ENCODE assay signal across 18 cellular contexts in the genomic region with DNA sequence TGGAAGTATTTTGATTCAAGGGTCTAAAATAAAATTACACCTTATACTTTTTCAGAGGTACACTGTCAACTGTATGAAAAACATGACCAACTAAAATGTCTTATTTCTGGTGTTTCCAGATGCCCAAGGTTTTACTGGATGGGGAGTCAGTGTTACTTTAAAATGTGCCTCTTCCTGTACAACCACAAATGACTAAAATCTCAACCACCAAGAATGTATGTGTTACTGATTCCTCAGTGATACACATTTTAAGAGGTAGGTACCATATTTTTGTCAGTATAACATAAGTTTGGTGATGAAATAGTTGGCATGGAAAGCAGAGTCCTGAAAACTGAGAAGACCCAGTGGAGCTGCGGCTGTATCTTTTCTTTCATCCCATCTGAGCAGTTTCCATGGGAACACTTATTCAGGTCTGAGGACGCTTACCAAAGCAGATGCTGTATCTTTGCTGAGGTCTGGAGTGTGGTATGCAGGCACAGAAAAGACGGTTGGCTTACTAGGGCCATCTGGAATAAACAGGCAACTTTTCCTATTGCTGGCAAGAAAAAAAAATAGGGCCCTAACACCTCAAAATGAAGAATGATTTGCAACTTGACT. TPM values are rescaled to one million over a fixed set of nuclear protein-coding genes. Genes with fewer than 3 reads are reported as not detected.
DNase-seq lines count a peak whose midpoint lies in the region; ATAC-seq and TF ChIP-seq lines count a peak whose summit lies in the region.
"Had no signal": no experiment of that assay in that cellular context is flagged by ENCODE, and none has a peak within 500 bp of the region (broad histone marks: within the 10 kb centered on the region; RNA-seq: fewer than 3 reads in every experiment).

No MANE protein-coding gene starts in this region.

- CTCF ChIA-PET in activated CD8-positive, alpha-beta T cell treated with anti-CD3 and anti-CD28 coated beads for 36 hours (lab: Charles Lee), result interaction anchor here (0.5 to 12.1 kb wide), 3 partner anchors 7 to 78 kb away, joined by 3 to 283 read pairs (median 5); no protein-coding TSS in a partner anchor

- intact Hi-C loops in activated CD8-positive, alpha-beta T cell treated with anti-CD3 and anti-CD28 coated beads for 36 hours (cut with micrococcal nuclease), result no loop called here

- H3K36me3 Mint-ChIP-seq in activated CD8-positive, alpha-beta T cell treated with anti-CD3 and anti-CD28 coated beads for 36 hours (ENCODE audit: low read depth), result no peaks in the 10 kb centered on the region
- H3K36me3 Mint-ChIP-seq in immature natural killer cell, result no peaks in the 10 kb centered on the region
- H3K36me3 Mint-ChIP-seq: stimulated activated memory B cell treated with anti-CD40 and anti-IgM and Interleukin-4, amounts not matched to agents 10 μg/mL and 1 μg/mL and 100 μg/mL, for 72 hours had no signal

- no peaks in the 10 kb centered on the region for H3K9me3 Mint-ChIP-seq in activated CD8-positive, alpha-beta T cell treated with anti-CD3 and anti-CD28 coated beads for 36 hours
- peaks cover 0 to 2% (median 0%) of the 10 kb centered on the region in 6 donors for H3K9me3 Mint-ChIP-seq in immature natural killer cell
- H3K9me3 Mint-ChIP-seq: GM23338; naive thymus-derived CD4-positive, alpha-beta T cell; stimulated activated memory B cell treated with anti-CD40 and anti-IgM and Interleukin-4, amounts not matched to agents 10 μg/mL and 1 μg/mL and 100 μg/mL, for 72 hours; type B pancreatic cell had no signal

- TF ChIP-seq CTCF in activated CD8-positive, alpha-beta T cell treated with anti-CD3 and anti-CD28 coated beads for 36 hours (IDR thresholded peaks at IDR 0.05), result no peak

- DNase-seq in DMS79 treated with DMSO at 0.1 percent for 48 hours (lab: John Stamatoyannopoulos, UW) (peak; percentile 75), immature natural killer cell (peak in 2 of 3 donors; percentile 15 to 17), glomerular visceral epithelial cell (ENCODE audit: extremely low spot score) (no peak)
- DNase-seq in activated CD8-positive, alpha-beta T cell treated with anti-CD3 and anti-CD28 coated beads for 36 hours, result no peak
- DNase-seq: body of pancreas; DMS53; lower lobe of right lung; naive thymus-derived CD4-positive, alpha-beta T cell; NCI-H1930; Peyer's patch; spleen had no signal

- H3K4me3 Mint-ChIP-seq in activated CD8-positive, alpha-beta T cell treated with anti-CD3 and anti-CD28 coated beads for 36 hours, result no peak overlapping the region
- H3K4me3 Mint-ChIP-seq in immature natural killer cell, result peak overlapping the region; percentile 7 to 58 (median 37)
- H3K4me3 Mint-ChIP-seq: GM23338; stimulated activated memory B cell treated with anti-CD40 and anti-IgM and Interleukin-4, amounts not matched to agents 10 μg/mL and 1 μg/mL and 100 μg/mL, for 72 hours; type B pancreatic cell had no signal

- ATAC-seq in GM19452 (IDR thresholded peaks at IDR 0.05; ENCODE audit: unreplicated experiment) (peak; percentile 41), HG03432 (IDR thresholded peaks at IDR 0.05; ENCODE audit: unreplicated experiment) (no peak), HG02642 (IDR thresholded peaks at IDR 0.05; ENCODE audit: poor library complexity, unreplicated experiment) (no peak)
- ATAC-seq in activated CD8-positive, alpha-beta T cell treated with anti-CD3 and anti-CD28 coated beads for 36 hours, result peak; percentile 70
- ATAC-seq: body of pancreas; naive thymus-derived CD4-positive, alpha-beta T cell; stimulated activated memory B cell treated with anti-CD40 and anti-IgM and Interleukin-4, amounts not matched to agents 10 μg/mL and 1 μg/mL and 100 μg/mL, for 72 hours had no signal

- H3K4me1 Mint-ChIP-seq in activated CD8-positive, alpha-beta T cell treated with anti-CD3 and anti-CD28 coated beads for 36 hours (ENCODE audit: low read depth), result peaks cover 31% of the 10 kb centered on the region
- H3K4me1 Mint-ChIP-seq in immature natural killer cell, result peaks cover 32 to 38% of the 10 kb centered on the region in 2 donors

- POLR2A ChIA-PET in activated CD8-positive, alpha-beta T cell treated with anti-CD3 and anti-CD28 coated beads for 36 hours (lab: Charles Lee), result no interaction called here

- no peak overlapping the region for H3K27ac Mint-ChIP-seq in activated CD8-positive, alpha-beta T cell treated with anti-CD3 and anti-CD28 coated beads for 36 hours
- H3K27ac Mint-ChIP-seq in immature natural killer cell, result peak overlapping the region in 4 of 6 donors; percentile 21 to 53 (median 32)
- H3K27ac Mint-ChIP-seq: GM23338, type B pancreatic cell had no signal

- H3K27me3 Mint-ChIP-seq in activated CD8-positive, alpha-beta T cell treated with anti-CD3 and anti-CD28 coated beads for 36 hours, result no peaks in the 10 kb centered on the region
- peaks cover 0 to 10% (median 0%) of the 10 kb centered on the region in 3 donors for H3K27me3 Mint-ChIP-seq in immature natural killer cell (ENCODE audit: low read depth in 3 of 3)
- H3K27me3 Mint-ChIP-seq: type B pancreatic cell had no signal

RNA-seq across cellular contexts. Expression of a gene that starts 21.2 kb away (rescaled TPM):
- total RNA-seq in activated CD8-positive, alpha-beta T cell treated with anti-CD3 and anti-CD28 coated beads for 36 hours, result not detected
- polyA plus RNA-seq in immature natural killer cell, result not detected
- total RNA-seq: body of pancreas; glomerular endothelial cell; lower lobe of right lung; naive thymus-derived CD4-positive, alpha-beta T cell had no signal
- polyA plus RNA-seq: GM23338; naive thymus-derived CD4-positive, alpha-beta T cell had no signal

Comparison
In these comparisons a context has a peak if more than half of its experiments do, and no peak if none do; other contexts are left out.
1. DNase-seq: peak in DMS79 treated with DMSO at 0.1 percent for 48 hours (single experiment) and immature natural killer cell (2 of 3); none in activated CD8-positive, alpha-beta T cell treated with anti-CD3 and anti-CD28 coated beads for 36 hours (single experiment) and glomerular visceral epithelial cell (single experiment).
2. ATAC-seq: peak in GM19452 (single experiment) and activated CD8-positive, alpha-beta T cell treated with anti-CD3 and anti-CD28 coated beads for 36 hours (single experiment); none in HG03432 (single experiment) and HG02642 (single experiment).